In genomic region chr22:40209945-40210485, GRCh38 we compare ENCODE assay signal across 12 cellular contexts. TPM values are rescaled to one million over a fixed set of nuclear protein-coding genes. Genes with fewer than 3 reads are reported as not detected.
DNase-seq lines count a peak whose midpoint lies in the region; ATAC-seq, FAIRE-seq and TF ChIP-seq lines count a peak whose summit lies in the region.
"Had no signal": no experiment of that assay in that cellular context is flagged by ENCODE, and none has a peak within 500 bp of the region (broad histone marks: within the 10 kb centered on the region; RNA-seq: fewer than 3 reads in every experiment).

No MANE protein-coding gene starts in this region.

- H3K79me2 ChIP-seq in DND-41 (ENCODE audit: insufficient read depth, low read length) (peaks cover 96% of the 10 kb centered on the region), mammary epithelial cell (ENCODE audit: insufficient read depth, low read length) (peaks cover 67% of the 10 kb centered on the region)

- dilution Hi-C loops in IMR-90 (cut with HindIII; ENCODE audit: low sequenced_read_pairs, unreplicated experiment) = no loop called here
- dilution Hi-C loops in mammary epithelial cell (cut with HindIII; ENCODE audit: low sequenced_read_pairs) = no loop called here

- peak; percentile 19; the same call in 1 of the 3 replicates for ATAC-seq in DND-41 (ENCODE audit: insufficient read depth, low read depth)
- no peak for ATAC-seq in IMR-90 (ENCODE audit: low read depth)
- ATAC-seq in natural killer cell = no peak
- no peak for ATAC-seq in pancreas
- no peak for ATAC-seq in psoas muscle
- ATAC-seq: foreskin keratinocyte had no signal

- no peak overlapping the region for H3K4me2 ChIP-seq in DND-41 (ENCODE audit: insufficient read depth, low read length)
- no peak overlapping the region for H3K4me2 ChIP-seq in IMR-90 (ENCODE audit: low read depth, low read length)
- no peak overlapping the region for H3K4me2 ChIP-seq in mammary epithelial cell (ENCODE audit: insufficient read depth, low read depth, low read length)

- H2AFZ ChIP-seq in DND-41 (ENCODE audit: low read depth, low read length) (no peak overlapping the region), IMR-90 (replicated peaks; ENCODE audit: low read length, poor library complexity) (no peak overlapping the region), mammary epithelial cell (ENCODE audit: low read depth, low read length) (no peak overlapping the region)

- no peak overlapping the region for H2BK15ac ChIP-seq in IMR-90 (ENCODE audit: low read depth, low read length)

- no peak for TF ChIP-seq RAD21 in IMR-90 (IDR thresholded peaks at IDR 0.05; ENCODE audit: low read length)

- no peak overlapping the region for H4K5ac ChIP-seq in IMR-90 (ENCODE audit: low read depth, low read length)

- H3K23ac ChIP-seq in IMR-90 (ENCODE audit: low read depth, low read length) = no peak overlapping the region

- no peak overlapping the region for H3K18ac ChIP-seq in IMR-90 (ENCODE audit: low read depth, low read length)

- H3K27ac ChIP-seq in DND-41 (ENCODE audit: low read length) = peak overlapping the region; percentile 53
- no peak overlapping the region for H3K27ac ChIP-seq in IMR-90 (ENCODE audit: insufficient read depth, low read length)
- no peak overlapping the region for H3K27ac ChIP-seq in pancreas
- no peak overlapping the region for H3K27ac ChIP-seq in psoas muscle
- no peak overlapping the region for H3K27ac ChIP-seq in mammary epithelial cell (ENCODE audit: insufficient read depth, low read depth, low read length)
- H3K27ac ChIP-seq: foreskin keratinocyte had no signal

- H3K27ac Mint-ChIP-seq in activated naive CD8-positive, alpha-beta T cell = peak overlapping the region; percentile 87
- peak overlapping the region; percentile 27 to 61 for H3K27ac Mint-ChIP-seq in natural killer cell
- H3K27ac Mint-ChIP-seq: nephron had no signal

- intact Hi-C loops in IMR-90 (cut with micrococcal nuclease) (no loop called here), natural killer cell (cut with micrococcal nuclease) (no loop called here), pancreas (cut with DNase I) (no loop called here), psoas muscle (cut with DNase I) (no loop called here), mammary epithelial cell (cut with micrococcal nuclease) (no loop called here)

- H3K4me1 ChIP-seq in DND-41 (ENCODE audit: insufficient read depth, low read length) (no peaks in the 10 kb centered on the region), IMR-90 (ENCODE audit: control insufficient read depth, insufficient read depth, low read length) (no peaks in the 10 kb centered on the region), pancreas (peaks cover under 1 to 8% (median 3%) of the 10 kb centered on the region in 3 donors), psoas muscle (peaks cover 42% of the 10 kb centered on the region), mammary epithelial cell (ENCODE audit: insufficient read depth, low read length) (peaks cover 4% of the 10 kb centered on the region)
- H3K4me1 ChIP-seq: foreskin keratinocyte had no signal

- H4K20me1 ChIP-seq in DND-41 (ENCODE audit: insufficient read depth, low read length) = peaks cover 33% of the 10 kb centered on the region
- peaks cover 58% of the 10 kb centered on the region; the same call in 1 of the 2 replicates for H4K20me1 ChIP-seq in IMR-90 (ENCODE audit: insufficient read depth, low read length)
- H4K20me1 ChIP-seq in mammary epithelial cell (ENCODE audit: insufficient read depth, low read length) = no peaks in the 10 kb centered on the region

- no peak overlapping the region for H2BK20ac ChIP-seq in IMR-90 (ENCODE audit: low read depth, low read length)

- H3K4ac ChIP-seq in IMR-90 (ENCODE audit: low read depth, low read length) = no peak overlapping the region

- no peaks in the 10 kb centered on the region for H3K27me3 Mint-ChIP-seq in activated naive CD8-positive, alpha-beta T cell
- H3K27me3 Mint-ChIP-seq in natural killer cell (ENCODE audit: low read depth in 2 of 2) = no peaks in the 10 kb centered on the region

- H4K8ac ChIP-seq in IMR-90 (ENCODE audit: low read depth in 2 of 2, low read length in 2 of 2) = no peak overlapping the region

- no peak overlapping the region for H4K91ac ChIP-seq in IMR-90 (ENCODE audit: insufficient read depth, low read depth, low read length)

- WGBS in IMR-90 (ENCODE audit: extremely low coverage in 2 of 2, insufficient read length in 1 of 2), 2 experiments = no CpG with 5 or more reads among the region's 4 CpGs
- WGBS in pancreas, 2 donors = 97 to 98% methylated on average over 4 of the region's 4 CpGs
- WGBS in psoas muscle, 3 donors = 96 to 98% (median 96%) methylated on average over 4 of the region's 4 CpGs
- 100% methylated on average over 2 of the region's 4 CpGs for WGBS in mammary epithelial cell (ENCODE audit: low coverage, missing lambda C conversion rate)

- no peaks in the 10 kb centered on the region for H3K36me3 Mint-ChIP-seq in activated naive CD8-positive, alpha-beta T cell
- no peaks in the 10 kb centered on the region for H3K36me3 Mint-ChIP-seq in natural killer cell

- no peak for FAIRE-seq in pancreas (lab: Jason Lieb, UNC)
- FAIRE-seq: kidney, RCC 7860 had no signal

- no peak for TF ChIP-seq POLR2A in IMR-90 (IDR thresholded peaks at IDR 0.05; ENCODE audit: low read depth, low read length)

- no peak overlapping the region for H3K56ac ChIP-seq in IMR-90 (ENCODE audit: extremely low read depth, insufficient read depth, low read length)

- H3K14ac ChIP-seq in IMR-90 (replicated peaks; ENCODE audit: low read depth, low read length) = 0 out of 2 replicates have a peak overlapping the region, but pooled peaks have one; percentile 4

- in situ Hi-C loops in IMR-90 (cut with MboI; ENCODE audit: low sequenced_read_pairs) (no loop called here), mammary epithelial cell (cut with MboI; ENCODE audit: low sequenced_read_pairs in 2 of 2) (no loop called here)

- CTCF ChIA-PET in IMR-90 (lab: Yijun Ruan, JAX) = interaction anchor here (0.7 kb wide), 1 partner anchor 117 kb away, joined by 3 read pairs; no protein-coding TSS in a partner anchor
- CTCF ChIA-PET in mammary epithelial cell (lab: Charles Lee; ENCODE audit: low non-redundant PET) = no interaction called here

- H3K79me1 ChIP-seq in IMR-90 (ENCODE audit: low read depth in 1 of 2, low read length in 2 of 2) = peaks cover 30 to 73% of the 10 kb centered on the region in 2 experiments

- peak overlapping the region; percentile 14 for H3K4me3 Mint-ChIP-seq in activated naive CD8-positive, alpha-beta T cell
- H3K4me3 Mint-ChIP-seq in natural killer cell = no peak overlapping the region
- H3K4me3 Mint-ChIP-seq: nephron had no signal

- H2BK120ac ChIP-seq in IMR-90 (ENCODE audit: low read depth, low read length) = no peak overlapping the region

- no peak overlapping the region for H2AK9ac ChIP-seq in IMR-90 (replicated peaks; ENCODE audit: low read depth, low read length, poor library complexity)

- DNase-seq in DND-41 (no peak), IMR-90 (no peak), natural killer cell (no peak), pancreas (no peak), psoas muscle (no peak), mammary epithelial cell (no peak)
- DNase-seq: foreskin keratinocyte, kidney, NCI-H526 had no signal

- no peak overlapping the region for H2AK5ac ChIP-seq in IMR-90 (ENCODE audit: low read depth, low read length)

- peaks cover 69% of the 10 kb centered on the region for H3K4me1 Mint-ChIP-seq in activated naive CD8-positive, alpha-beta T cell (ENCODE audit: low read depth)
- H3K4me1 Mint-ChIP-seq in natural killer cell = peaks cover 57 to 64% of the 10 kb centered on the region in 2 donors

- H3K27me3 ChIP-seq in DND-41 (ENCODE audit: insufficient read depth, low read length, poor library complexity) (no peaks in the 10 kb centered on the region), IMR-90 (ENCODE audit: control insufficient read depth, insufficient read depth, low read length) (no peaks in the 10 kb centered on the region), pancreas (no peaks in the 10 kb centered on the region), psoas muscle (ENCODE audit: insufficient read depth in 3 of 3, low read length in 2 of 3) (no peaks in the 10 kb centered on the region), mammary epithelial cell (ENCODE audit: insufficient read depth, low read length) (no peaks in the 10 kb centered on the region)
- H3K27me3 ChIP-seq: foreskin keratinocyte had no signal

- no peak overlapping the region for H2BK5ac ChIP-seq in IMR-90 (ENCODE audit: low read depth, low read length, poor library complexity, severe bottlenecking)

- no peak overlapping the region for H3K9ac ChIP-seq in DND-41 (ENCODE audit: low read depth, low read length)
- H3K9ac ChIP-seq in IMR-90 (ENCODE audit: low read depth, low read length) = no peak overlapping the region
- H3K9ac ChIP-seq in mammary epithelial cell (ENCODE audit: insufficient read depth, low read length) = no peak overlapping the region

- no peak for TF ChIP-seq CTCF in DND-41 (IDR thresholded peaks at IDR 0.05; ENCODE audit: borderline replicate concordance, extremely low read depth, low read length, poor library complexity, severe bottlenecking)
- TF ChIP-seq CTCF in IMR-90 (conservative IDR thresholded peaks at IDR 0.05; ENCODE audit: low read depth, low read length) = no peak
- TF ChIP-seq CTCF in natural killer cell (IDR thresholded peaks at IDR 0.05) = no peak
- no peak for TF ChIP-seq CTCF in pancreas (IDR thresholded peaks at IDR 0.05)
- no peak for TF ChIP-seq CTCF in psoas muscle (IDR thresholded peaks at IDR 0.05)
- no peak for TF ChIP-seq CTCF in mammary epithelial cell (conservative IDR thresholded peaks at IDR 0.05 in 1 of 2, IDR thresholded peaks at IDR 0.05 in 1 of 2; ENCODE audit: extremely low read depth in 1 of 2, insufficient read depth in 1 of 2, low read depth in 1 of 2, low read length in 2 of 2)

- POLR2A ChIA-PET in IMR-90 (lab: Charles Lee; ENCODE audit: unreplicated experiment) = no interaction called here

- BruUV-seq in IMR-90 (replicated peaks; lab: Mats Ljungman, UMichigan) (no TSS peak), mammary epithelial cell (replicated peaks; lab: Mats Ljungman, UMichigan) (no TSS peak)

- H3K4me3 ChIP-seq in DND-41 (ENCODE audit: low read depth in 1 of 2, low read length in 2 of 2) = no peak overlapping the region
- H3K4me3 ChIP-seq in IMR-90 (ENCODE audit: insufficient read depth, low read depth, low read length) = no peak overlapping the region
- H3K4me3 ChIP-seq in pancreas = no peak overlapping the region
- H3K4me3 ChIP-seq in psoas muscle = no peak overlapping the region
- no peak overlapping the region for H3K4me3 ChIP-seq in mammary epithelial cell (replicated peaks in 1 of 3; ENCODE audit: insufficient read depth in 1 of 3, low read depth in 2 of 3, low read length in 3 of 3)

- peaks cover 3% of the 10 kb centered on the region; the same call in 1 of the 2 replicates for H3K9me1 ChIP-seq in IMR-90 (ENCODE audit: insufficient read depth, low read length)

- no peaks in the 10 kb centered on the region for H3K36me3 ChIP-seq in DND-41 (ENCODE audit: insufficient read depth, low read length)
- no peaks in the 10 kb centered on the region for H3K36me3 ChIP-seq in IMR-90 (ENCODE audit: control insufficient read depth, insufficient read depth, low read length)
- no peaks in the 10 kb centered on the region for H3K36me3 ChIP-seq in pancreas
- H3K36me3 ChIP-seq in psoas muscle (ENCODE audit: insufficient read depth in 1 of 2, low read depth in 1 of 2) = no peaks in the 10 kb centered on the region
- no peaks in the 10 kb centered on the region for H3K36me3 ChIP-seq in mammary epithelial cell (ENCODE audit: insufficient read depth, low read length)

- H3K9me3 ChIP-seq in DND-41 (ENCODE audit: insufficient read depth, low read length, severe bottlenecking) (no peaks in the 10 kb centered on the region), IMR-90 (ENCODE audit: control insufficient read depth, insufficient read depth, low read length) (no peaks in the 10 kb centered on the region), pancreas (no peaks in the 10 kb centered on the region), psoas muscle (no peaks in the 10 kb centered on the region), mammary epithelial cell (replicated peaks; ENCODE audit: insufficient read depth, low read length) (no peaks in the 10 kb centered on the region)

- H3K9me3 Mint-ChIP-seq in activated naive CD8-positive, alpha-beta T cell (ENCODE audit: low read depth) = no peaks in the 10 kb centered on the region
- H3K9me3 Mint-ChIP-seq in natural killer cell = no peaks in the 10 kb centered on the region
- H3K9me3 Mint-ChIP-seq: nephron had no signal

RNA-seq across cellular contexts. Expression of gene TNRC6B, which starts 32.3 kb away (rescaled TPM):
- 14.7 and 17.0 TPM in 2 replicates for total RNA-seq in IMR-90 (2012; rRNA removed)
- 3.9 and 4.8 TPM in 2 replicates for polyA plus RNA-seq in IMR-90 (2012; rRNA removed)
- polyA plus RNA-seq in IMR-90 (2012; cell fraction: cytosol; rRNA removed) = 0.79 and 2.9 TPM in 2 replicates
- 3.7 and 4.7 TPM in 2 replicates for polyA plus RNA-seq in IMR-90 (2012; cell fraction: nucleus; rRNA removed; ENCODE audit: low replicate concordance)
- total RNA-seq in natural killer cell = 100 to 1,000 TPM; 112 to 141 (median 138) TPM
- total RNA-seq in pancreas = 10 to 100 TPM; 18.0 to 31.3 (median 22.5) TPM
- polyA plus RNA-seq in pancreas = 10 to 100 TPM in 1 of 2 donors, 1 to 10 TPM in 1; 2.2 to 15.5 TPM
- 10 to 100 TPM; 27.9 to 49.4 (median 32.6) TPM for total RNA-seq in psoas muscle
- polyA plus RNA-seq in psoas muscle = 10 to 100 TPM in 1 of 3 donors, 1 to 10 TPM in 2; 2.2 to 17.4 (median 2.5) TPM
- 10 to 100 TPM; 25.2 to 27.3 TPM for total RNA-seq in mammary epithelial cell
- polyA plus RNA-seq in mammary epithelial cell = 7.6 TPM
- 52.8 TPM for polyA minus RNA-seq in mammary epithelial cell
